ENCODE assay signal across 24 cellular contexts in the genomic region with DNA sequence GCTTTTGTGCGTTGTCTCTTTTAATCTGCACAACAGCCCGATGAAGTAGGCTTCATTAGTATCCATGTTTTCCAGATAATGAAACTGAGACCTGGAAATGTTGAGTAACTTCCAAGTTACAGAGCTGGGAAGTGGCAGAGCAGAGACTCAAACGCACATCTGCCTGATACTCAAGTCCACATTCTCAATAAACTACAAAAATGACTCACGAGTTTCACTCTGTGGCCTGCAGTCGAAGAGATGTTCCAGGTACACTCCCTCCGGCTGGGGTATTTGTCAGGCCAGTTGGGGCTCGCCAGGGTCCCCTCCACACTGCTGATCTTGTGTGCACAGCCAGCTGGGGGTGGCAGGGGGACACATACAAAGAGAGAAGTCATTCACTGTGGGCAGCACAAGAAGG. TPM values are rescaled to one million over a fixed set of nuclear protein-coding genes. Genes with fewer than 3 reads are reported as not detected.
DNase-seq lines count a peak whose midpoint lies in the region; ATAC-seq and TF ChIP-seq lines count a peak whose summit lies in the region.
"Had no signal": no experiment of that assay in that cellular context is flagged by ENCODE, and none has a peak within 500 bp of the region (broad histone marks: within the 10 kb centered on the region; RNA-seq: fewer than 3 reads in every experiment).

No MANE protein-coding gene starts in this region.

- ATAC-seq in GM18505 (IDR thresholded peaks at IDR 0.05; ENCODE audit: unreplicated experiment) = peak; percentile 45
- peak; percentile 74 for ATAC-seq in GM19351 (IDR thresholded peaks at IDR 0.05; ENCODE audit: unreplicated experiment)
- peak; percentile 53 for ATAC-seq in HG03342 (IDR thresholded peaks at IDR 0.05; ENCODE audit: unreplicated experiment)
- ATAC-seq in HG03520 (IDR thresholded peaks at IDR 0.05; ENCODE audit: unreplicated experiment) = no peak
- ATAC-seq: left cardiac atrium; natural killer cell; pancreas; sciatic nerve; stimulated activated naive CD8-positive, alpha-beta T cell treated with anti-CD3 and anti-CD28 coated beads, Interleukin-15, amount 100 ng/mL, for 72 hours; upper lobe of right lung had no signal

- no peaks in the 10 kb centered on the region for H3K36me3 Mint-ChIP-seq in activated T-helper 2 cell treated with anti-CD3 and anti-CD28 coated beads, Interferon-gamma antibody, Interleukin-2, Interleukin-4, amounts not matched to agents 10 μg/mL and 5 μg/mL and 100 μg/mL, durations not matched to agents 14 hours and 24 hours and 36 hours (ENCODE audit: low read depth)
- H3K36me3 Mint-ChIP-seq: natural killer cell had no signal

- no peak overlapping the region for H2BK120ac ChIP-seq in neuronal stem cell (ENCODE audit: low read depth, low read length)

- no peak overlapping the region for H3K4me3 ChIP-seq in neuronal stem cell (ENCODE audit: low read length in 2 of 2)
- H3K4me3 ChIP-seq: esophagus squamous epithelium, pancreas, upper lobe of right lung had no signal

- H3K23ac ChIP-seq in neuronal stem cell (ENCODE audit: low read depth, low read length, poor library complexity) = no peak overlapping the region

- intact Hi-C loops in activated T-helper 2 cell treated with anti-CD3 and anti-CD28 coated beads, Interferon-gamma antibody, Interleukin-2, Interleukin-4, amounts not matched to agents 10 μg/mL and 5 μg/mL and 100 μg/mL, durations not matched to agents 14 hours and 24 hours and 36 hours (cut with micrococcal nuclease) = no loop called here

- whole genome bisulfite sequencing in neuronal stem cell (ENCODE audit: extremely low coverage in 2 of 2, insufficient read length in 2 of 2, insufficient replicate concordance in 1 of 2), 2 donors = no CpG with 5 or more reads among the region's 7 CpGs

- no peak overlapping the region for H2AK5ac ChIP-seq in neuronal stem cell (ENCODE audit: low read depth, low read length)

- H3K79me1 ChIP-seq in neuronal stem cell (ENCODE audit: low read depth, low read length) = no peaks in the 10 kb centered on the region

- H4K91ac ChIP-seq in neuronal stem cell (ENCODE audit: low read depth, low read length, poor library complexity) = no peak overlapping the region

- peaks cover 0 to 10% (median 0%) of the 10 kb centered on the region in 3 experiments for H3K27me3 ChIP-seq in neuronal stem cell (ENCODE audit: control insufficient read depth in 3 of 3, insufficient read depth in 3 of 3, low read depth in 1 of 3, low read length in 3 of 3)
- H3K27me3 ChIP-seq: pancreas had no signal

- no peak overlapping the region for H3K9ac ChIP-seq in neuronal stem cell (ENCODE audit: low read depth, low read length, poor library complexity)

- no peak overlapping the region for H3K27ac Mint-ChIP-seq in activated T-helper 2 cell treated with anti-CD3 and anti-CD28 coated beads, Interferon-gamma antibody, Interleukin-2, Interleukin-4, amounts not matched to agents 10 μg/mL and 5 μg/mL and 100 μg/mL, durations not matched to agents 14 hours and 24 hours and 36 hours
- H3K27ac Mint-ChIP-seq: natural killer cell; stimulated activated naive CD8-positive, alpha-beta T cell treated with anti-CD3 and anti-CD28 coated beads, Interleukin-15, amount 100 ng/mL, for 72 hours had no signal

- H3K14ac ChIP-seq in neuronal stem cell (ENCODE audit: low read length) = no peak overlapping the region

- H2BK5ac ChIP-seq in neuronal stem cell (ENCODE audit: low read length) = no peak overlapping the region

- H3K18ac ChIP-seq in neuronal stem cell (ENCODE audit: low read length) = no peak overlapping the region

- no peak overlapping the region for H3K4me3 Mint-ChIP-seq in activated T-helper 2 cell treated with anti-CD3 and anti-CD28 coated beads, Interferon-gamma antibody, Interleukin-2, Interleukin-4, amounts not matched to agents 10 μg/mL and 5 μg/mL and 100 μg/mL, durations not matched to agents 14 hours and 24 hours and 36 hours (ENCODE audit: low read depth)
- H3K4me3 Mint-ChIP-seq: stimulated activated naive CD8-positive, alpha-beta T cell treated with anti-CD3 and anti-CD28 coated beads, Interleukin-15, amount 100 ng/mL, for 72 hours had no signal

- no peak for TF ChIP-seq POLR2A in GM18505 (IDR thresholded peaks at IDR 0.05; ENCODE audit: borderline replicate concordance, extremely low read depth, insufficient read depth, insufficient read length)

- H3K9me3 Mint-ChIP-seq in activated T-helper 2 cell treated with anti-CD3 and anti-CD28 coated beads, Interferon-gamma antibody, Interleukin-2, Interleukin-4, amounts not matched to agents 10 μg/mL and 5 μg/mL and 100 μg/mL, durations not matched to agents 14 hours and 24 hours and 36 hours = no peaks in the 10 kb centered on the region
- H3K9me3 Mint-ChIP-seq: natural killer cell; stimulated activated naive CD8-positive, alpha-beta T cell treated with anti-CD3 and anti-CD28 coated beads, Interleukin-15, amount 100 ng/mL, for 72 hours had no signal

- H3K4me2 ChIP-seq in neuronal stem cell (ENCODE audit: insufficient read depth, low read length, poor library complexity, severe bottlenecking) = no peak overlapping the region

- no peaks in the 10 kb centered on the region for H3K36me3 ChIP-seq in neuronal stem cell (replicated peaks in 1 of 2; ENCODE audit: control insufficient read depth in 2 of 2, insufficient read depth in 2 of 2, low read length in 2 of 2)
- H3K36me3 ChIP-seq: esophagus squamous epithelium, pancreas, upper lobe of right lung had no signal

- H3K4me1 ChIP-seq in neuronal stem cell (ENCODE audit: control insufficient read depth in 2 of 2, insufficient read depth in 1 of 2, low read depth in 1 of 2, low read length in 2 of 2) = peaks cover 0 to 14% of the 10 kb centered on the region in 2 donors
- H3K4me1 ChIP-seq: pancreas had no signal

- H3K27me3 Mint-ChIP-seq in activated T-helper 2 cell treated with anti-CD3 and anti-CD28 coated beads, Interferon-gamma antibody, Interleukin-2, Interleukin-4, amounts not matched to agents 10 μg/mL and 5 μg/mL and 100 μg/mL, durations not matched to agents 14 hours and 24 hours and 36 hours (ENCODE audit: low read depth) = peaks cover 11% of the 10 kb centered on the region

- DNase-seq in neuronal stem cell (ENCODE audit: low spot score) (no peak), hypothalamus (lab: John Stamatoyannopoulos, UW) (no peak)
- no peak for DNase-seq in activated T-helper 2 cell treated with anti-CD3 and anti-CD28 coated beads, Interferon-gamma antibody, Interleukin-2, Interleukin-4, amounts not matched to agents 10 μg/mL and 5 μg/mL and 100 μg/mL, durations not matched to agents 14 hours and 24 hours and 36 hours (ENCODE audit: low spot score)
- DNase-seq: activated gamma-delta T cell; AML-193; amniotic stem cell; central memory CD4-positive, alpha-beta T cell; EL; esophagus squamous epithelium; left cardiac atrium; natural killer cell; NCI-H1048; NCI-H2081 treated with DMSO at 0.1 percent for 48 hours; NCI-H510A treated with DMSO at 0.1 percent for 48 hours; pancreas; stimulated activated naive CD8-positive, alpha-beta T cell treated with anti-CD3 and anti-CD28 coated beads, Interleukin-15, amount 100 ng/mL, for 72 hours; upper lobe of right lung had no signal

- H2BK12ac ChIP-seq in neuronal stem cell (ENCODE audit: low read length) = no peak overlapping the region

- H3K4me1 Mint-ChIP-seq in activated T-helper 2 cell treated with anti-CD3 and anti-CD28 coated beads, Interferon-gamma antibody, Interleukin-2, Interleukin-4, amounts not matched to agents 10 μg/mL and 5 μg/mL and 100 μg/mL, durations not matched to agents 14 hours and 24 hours and 36 hours (ENCODE audit: low read depth) = peaks cover 12% of the 10 kb centered on the region

- no peak overlapping the region for H2AFZ ChIP-seq in neuronal stem cell (ENCODE audit: low read length)

- H4K8ac ChIP-seq in neuronal stem cell (ENCODE audit: low read depth, low read length) = no peak overlapping the region

- no peaks in the 10 kb centered on the region for H3K9me3 ChIP-seq in neuronal stem cell (replicated peaks in 1 of 2; ENCODE audit: control insufficient read depth in 2 of 2, insufficient read depth in 1 of 2, low read depth in 1 of 2, low read length in 2 of 2)
- H3K9me3 ChIP-seq: esophagus squamous epithelium, pancreas, upper lobe of right lung had no signal

- peak overlapping the region; percentile 38 for H2BK15ac ChIP-seq in neuronal stem cell (ENCODE audit: low read length)

- no peak overlapping the region for H3K4ac ChIP-seq in neuronal stem cell (ENCODE audit: low read length)

- H3K27ac ChIP-seq in neuronal stem cell (replicated peaks; ENCODE audit: low read length) = no peak overlapping the region
- H3K27ac ChIP-seq: esophagus squamous epithelium, pancreas, upper lobe of right lung had no signal

RNA-seq across cellular contexts. Expression of a gene that starts 17.7 kb away (rescaled TPM):
- not detected for polyA plus RNA-seq in neuronal stem cell (2013, experiment 1 of 2)
- not detected for polyA plus RNA-seq in neuronal stem cell (2013, experiment 2 of 2)
- total RNA-seq in activated T-helper 2 cell treated with anti-CD3 and anti-CD28 coated beads, Interferon-gamma antibody, Interleukin-2, Interleukin-4, amounts not matched to agents 10 μg/mL and 5 μg/mL and 100 μg/mL, durations not matched to agents 14 hours and 24 hours and 36 hours = not detected in 2 replicates
- total RNA-seq: esophagus squamous epithelium, HT-29, left cardiac atrium, mesenteric fat pad, natural killer cell, pancreas, sciatic nerve, upper lobe of right lung had no signal
- polyA plus RNA-seq: pancreas had no signal
